In genomic region chr4:88526221-88526815, GRCh38 we compare ENCODE assay signal across 9 cellular contexts. TPM values are rescaled to one million over a fixed set of nuclear protein-coding genes. Genes with fewer than 3 reads are reported as not detected.
DNase-seq lines count a peak whose midpoint lies in the region; FAIRE-seq and TF ChIP-seq lines count a peak whose summit lies in the region.
"Had no signal": no experiment of that assay in that cellular context is flagged by ENCODE, and none has a peak within 500 bp of the region (broad histone marks: within the 10 kb centered on the region; RNA-seq: fewer than 3 reads in every experiment).

No MANE protein-coding gene starts in this region.

- TF ChIP-seq CTCF in BE2C (IDR thresholded peaks at IDR 0.05; ENCODE audit: low read depth, low read length), result peak; percentile 36; the same call in 1 of the 2 replicates

- DNase-seq in BE2C, result no peak
- DNase-seq in GM19239 (ENCODE audit: insufficient read length, low spot score), result no peak
- DNase-seq in T-helper 2 cell treated with Interferon-gamma antibody and Interleukin-4, amounts not matched to agents 5 μg/mL and 100 μg/mL, for 36 hours (ENCODE audit: low spot score), result no peak
- peak in 2 of 3 donors; percentile 10 to 25 for DNase-seq in immature natural killer cell
- no peak for DNase-seq in 8988T
- DNase-seq in NCI-H1930 (lab: John Stamatoyannopoulos, UW), result no peak
- no peak for DNase-seq in activated gamma-delta T cell treated with Interleukin-2 at 50 U/mL for 16 hours
- DNase-seq in GM12892 (ENCODE audit: insufficient read length), result no peak
- DNase-seq: glutamatergic neuron had no signal

- no peaks in the 10 kb centered on the region for H3K4me1 ChIP-seq in BE2C

- H3K27ac Mint-ChIP-seq in T-helper 2 cell treated with Interferon-gamma antibody and Interleukin-4, amounts not matched to agents 5 μg/mL and 100 μg/mL, for 36 hours, result peak overlapping the region; percentile 66
- H3K27ac Mint-ChIP-seq in immature natural killer cell, result peak overlapping the region in 2 of 6 donors; percentile 1 to 7

- no peak overlapping the region for H3K4me3 Mint-ChIP-seq in T-helper 2 cell treated with Interferon-gamma antibody and Interleukin-4, amounts not matched to agents 5 μg/mL and 100 μg/mL, for 36 hours
- peak overlapping the region in 1 of 5 donors; percentile 0 for H3K4me3 Mint-ChIP-seq in immature natural killer cell

- peaks cover 36% of the 10 kb centered on the region for H3K4me1 Mint-ChIP-seq in T-helper 2 cell treated with Interferon-gamma antibody and Interleukin-4, amounts not matched to agents 5 μg/mL and 100 μg/mL, for 36 hours (ENCODE audit: low read depth)
- H3K4me1 Mint-ChIP-seq in immature natural killer cell, result peaks cover 14 to 33% of the 10 kb centered on the region in 2 donors

- H3K9me3 Mint-ChIP-seq in T-helper 2 cell treated with Interferon-gamma antibody and Interleukin-4, amounts not matched to agents 5 μg/mL and 100 μg/mL, for 36 hours, result no peaks in the 10 kb centered on the region
- no peaks in the 10 kb centered on the region for H3K9me3 Mint-ChIP-seq in immature natural killer cell

- H3K27me3 Mint-ChIP-seq in T-helper 2 cell treated with Interferon-gamma antibody and Interleukin-4, amounts not matched to agents 5 μg/mL and 100 μg/mL, for 36 hours (ENCODE audit: low read depth), result no peaks in the 10 kb centered on the region
- H3K27me3 Mint-ChIP-seq in immature natural killer cell (ENCODE audit: low read depth in 3 of 3), result peaks cover 0 to 5% (median 4%) of the 10 kb centered on the region in 3 donors

- H3K4me3 ChIP-seq in BE2C (ENCODE audit: low read depth, low read length), result no peak overlapping the region

- H3K9me3 ChIP-seq in BE2C, result no peaks in the 10 kb centered on the region

- 0 out of 2 replicates have a peak, but pooled peaks cover 2% of the 10 kb centered on the region for H3K36me3 ChIP-seq in BE2C

- no peak for TF ChIP-seq POLR2A in GM12892 (IDR thresholded peaks at IDR 0.05; ENCODE audit: low read depth, low read length)

- H3K27me3 ChIP-seq in BE2C, result no peaks in the 10 kb centered on the region

- FAIRE-seq in GM19239 (lab: Jason Lieb, UNC) (peak; percentile 48), GM12892 (lab: Jason Lieb, UNC) (no peak)

- H3K36me3 Mint-ChIP-seq in T-helper 2 cell treated with Interferon-gamma antibody and Interleukin-4, amounts not matched to agents 5 μg/mL and 100 μg/mL, for 36 hours (ENCODE audit: low read depth), result peaks cover 7% of the 10 kb centered on the region
- H3K36me3 Mint-ChIP-seq in immature natural killer cell, result peaks cover 0 to under 1% (median 0%) of the 10 kb centered on the region in 3 donors

RNA-seq across cellular contexts. Expression of gene PYURF, which starts 2.7 kb away (rescaled TPM):
- polyA plus RNA-seq in BE2C (2012; ENCODE audit: insufficient read depth, insufficient read length, low read depth), result 152 TPM
- polyA plus RNA-seq in immature natural killer cell, result 100 to 1,000 TPM; 267 to 445 (median 321) TPM
- 72.3 TPM for polyA plus RNA-seq in GM12892 (2012; ENCODE audit: missing spikeins)

Comparison
In these comparisons a context has a peak if more than half of its experiments do, and no peak if none do; other contexts are left out.
1. DNase-seq: peak in immature natural killer cell (2 of 3); none in BE2C (single experiment), GM19239 (single experiment), T-helper 2 cell treated with Interferon-gamma antibody and Interleukin-4, amounts not matched to agents 5 μg/mL and 100 μg/mL, for 36 hours (single experiment), 8988T (single experiment), NCI-H1930 (0 of 2), activated gamma-delta T cell treated with Interleukin-2 at 50 U/mL for 16 hours (single experiment) and GM12892 (single experiment).